20 cellular contexts compared by ENCODE assay signal in the genomic region with DNA sequence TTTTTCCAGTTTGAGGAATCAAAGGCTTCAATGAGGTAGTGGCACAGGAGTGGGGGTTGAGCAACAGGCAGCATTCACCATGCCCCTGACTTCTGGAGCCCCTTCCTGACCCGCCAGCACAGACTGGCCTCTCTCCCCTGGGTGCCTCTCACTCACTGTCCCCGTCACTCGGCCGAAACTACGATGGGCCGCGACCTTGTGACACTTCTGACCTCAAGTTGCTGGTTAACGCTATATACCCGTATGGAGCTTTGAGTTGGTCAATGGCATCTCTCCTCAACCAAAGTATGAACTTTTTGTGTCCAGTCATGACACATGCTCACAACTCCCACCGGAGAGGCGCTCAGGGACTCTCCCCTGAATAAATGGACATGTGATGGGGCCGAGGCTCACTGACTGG.
DNase-seq lines count a peak whose midpoint lies in the region; ATAC-seq and TF ChIP-seq lines count a peak whose summit lies in the region.
"Had no signal": no experiment of that assay in that cellular context is flagged by ENCODE, and none has a peak within 500 bp of the region (broad histone marks: within the 10 kb centered on the region; RNA-seq: fewer than 3 reads in every experiment).

No MANE protein-coding gene starts in this region.

- H2BK12ac ChIP-seq in neuronal stem cell (ENCODE audit: low read length): no peak overlapping the region

- in situ Hi-C loops in IMR-90 (cut with MboI; ENCODE audit: low sequenced_read_pairs): no loop called here

- intact Hi-C loops in CD4-positive, alpha-beta memory T cell (cut with micrococcal nuclease): no loop called here
- intact Hi-C loops in IMR-90 (cut with micrococcal nuclease): loop anchor here (5.0 kb wide), 2 partner anchors 135 kb away; no protein-coding TSS in a partner anchor
- intact Hi-C loops in dorsolateral prefrontal cortex (cut with DNase I): no loop called here

- H3K14ac ChIP-seq in IMR-90 (replicated peaks; ENCODE audit: low read depth, low read length) (no peak overlapping the region), neuronal stem cell (ENCODE audit: low read length) (no peak overlapping the region)

- no peak overlapping the region for H4K8ac ChIP-seq in IMR-90 (ENCODE audit: low read depth in 2 of 2, low read length in 2 of 2)
- H4K8ac ChIP-seq in neuronal stem cell (ENCODE audit: low read depth, low read length): no peak overlapping the region

- H2BK20ac ChIP-seq in IMR-90 (ENCODE audit: low read depth, low read length): no peak overlapping the region

- H3K36me3 ChIP-seq in CD4-positive, alpha-beta memory T cell (ENCODE audit: insufficient read depth, low read length): peaks cover 47% of the 10 kb centered on the region
- H3K36me3 ChIP-seq in IMR-90 (ENCODE audit: control insufficient read depth, insufficient read depth, low read length) (peaks cover 46% of the 10 kb centered on the region), neuronal stem cell (replicated peaks in 1 of 2; ENCODE audit: control insufficient read depth in 2 of 2, insufficient read depth in 2 of 2, low read length in 2 of 2) (peaks cover 0 to 59% of the 10 kb centered on the region in 2 donors), BE2C (peaks cover 18% of the 10 kb centered on the region)

- H3K9ac ChIP-seq in IMR-90 (ENCODE audit: low read depth, low read length) (no peak overlapping the region), neuronal stem cell (ENCODE audit: low read depth, low read length, poor library complexity) (no peak overlapping the region)

- H3K4ac ChIP-seq in IMR-90 (ENCODE audit: low read depth, low read length) (no peak overlapping the region), neuronal stem cell (ENCODE audit: low read length) (no peak overlapping the region)

- peaks cover 75 to 88% of the 10 kb centered on the region in 2 donors for H3K36me3 Mint-ChIP-seq in CD4-positive, alpha-beta memory T cell

- peak overlapping the region in 5 of 7 donors; percentile 23 to 60 (median 38) for H3K27ac Mint-ChIP-seq in CD4-positive, alpha-beta memory T cell

- no peak for TF ChIP-seq RAD21 in IMR-90 (IDR thresholded peaks at IDR 0.05; ENCODE audit: low read length)

- CTCF ChIA-PET in CD4-positive, alpha-beta memory T cell (lab: Charles Lee; ENCODE audit: partially characterized antibody): no interaction called here
- CTCF ChIA-PET in IMR-90 (lab: Yijun Ruan, JAX): no interaction called here

- H2BK15ac ChIP-seq in IMR-90 (ENCODE audit: low read depth, low read length) (no peak overlapping the region), neuronal stem cell (ENCODE audit: low read length) (no peak overlapping the region)

- H2AFZ ChIP-seq in IMR-90 (replicated peaks; ENCODE audit: low read length, poor library complexity) (no peak overlapping the region), neuronal stem cell (ENCODE audit: low read length) (peak overlapping the region; percentile 44)

- H3K9me1 ChIP-seq in IMR-90 (ENCODE audit: insufficient read depth, low read length): peaks cover 11% of the 10 kb centered on the region; the same call in 1 of the 2 replicates

- BruUV-seq in IMR-90 (replicated peaks; lab: Mats Ljungman, UMichigan): no TSS peak

- no peak overlapping the region for H3K4me2 ChIP-seq in IMR-90 (ENCODE audit: low read depth, low read length)
- peak overlapping the region; percentile 54 for H3K4me2 ChIP-seq in neuronal stem cell (ENCODE audit: insufficient read depth, low read length, poor library complexity, severe bottlenecking)

- no peak overlapping the region for H3K56ac ChIP-seq in IMR-90 (ENCODE audit: extremely low read depth, insufficient read depth, low read length)

- dilution Hi-C loops in IMR-90 (cut with HindIII; ENCODE audit: low sequenced_read_pairs, unreplicated experiment): no loop called here

- H2BK5ac ChIP-seq in IMR-90 (ENCODE audit: low read depth, low read length, poor library complexity, severe bottlenecking) (no peak overlapping the region), neuronal stem cell (ENCODE audit: low read length) (no peak overlapping the region)

- H3K79me1 ChIP-seq in IMR-90 (ENCODE audit: low read depth in 1 of 2, low read length in 2 of 2) (peaks cover 0 to 26% of the 10 kb centered on the region in 2 experiments; a peak in 2 of 4 replicates), neuronal stem cell (ENCODE audit: low read depth, low read length) (no peaks in the 10 kb centered on the region)

- peaks cover 5% of the 10 kb centered on the region for H3K4me1 ChIP-seq in CD4-positive, alpha-beta memory T cell (ENCODE audit: insufficient read depth, low read length)
- H3K4me1 ChIP-seq in IMR-90 (ENCODE audit: control insufficient read depth, insufficient read depth, low read length) (peaks cover 9% of the 10 kb centered on the region), neuronal stem cell (ENCODE audit: control insufficient read depth in 2 of 2, insufficient read depth in 1 of 2, low read depth in 1 of 2, low read length in 2 of 2) (peaks cover 22 to 32% of the 10 kb centered on the region in 2 donors), BE2C (peaks cover 13% of the 10 kb centered on the region)
- H3K4me1 ChIP-seq: Caco-2 had no signal

- H3K18ac ChIP-seq in IMR-90 (ENCODE audit: low read depth, low read length) (no peak overlapping the region; the same call in 1 of the 2 replicates), neuronal stem cell (ENCODE audit: low read length) (peak overlapping the region; percentile 82)

- H4K20me1 ChIP-seq in IMR-90 (ENCODE audit: insufficient read depth, low read length): no peaks in the 10 kb centered on the region

- H3K23ac ChIP-seq in IMR-90 (ENCODE audit: low read depth, low read length) (no peak overlapping the region), neuronal stem cell (ENCODE audit: low read depth, low read length, poor library complexity) (no peak overlapping the region)

- H3K27me3 Mint-ChIP-seq in CD4-positive, alpha-beta memory T cell: no peaks in the 10 kb centered on the region
- H3K27me3 Mint-ChIP-seq: naive B cell had no signal

- peak overlapping the region; percentile 9; the same call in 1 of the 2 replicates for H2BK120ac ChIP-seq in IMR-90 (ENCODE audit: low read depth, low read length)
- no peak overlapping the region for H2BK120ac ChIP-seq in neuronal stem cell (ENCODE audit: low read depth, low read length)

- ATAC-seq in IMR-90 (ENCODE audit: low read depth) (no peak), GM18517 (IDR thresholded peaks at IDR 0.05; ENCODE audit: unreplicated experiment) (no peak)

- H3K4me1 Mint-ChIP-seq in CD4-positive, alpha-beta memory T cell: peaks cover 3 to 33% (median 18%) of the 10 kb centered on the region in 4 donors

- H2AK5ac ChIP-seq in IMR-90 (ENCODE audit: low read depth, low read length): peak overlapping the region; percentile 60
- H2AK5ac ChIP-seq in neuronal stem cell (ENCODE audit: low read depth, low read length): peak overlapping the region; percentile 32

- H3K4me3 ChIP-seq in CD4-positive, alpha-beta memory T cell (ENCODE audit: low read length in 2 of 2): no peak overlapping the region
- H3K4me3 ChIP-seq in IMR-90 (ENCODE audit: insufficient read depth, low read depth, low read length) (no peak overlapping the region), dorsolateral prefrontal cortex (no peak overlapping the region), neuronal stem cell (ENCODE audit: low read length in 2 of 2) (peak overlapping the region in 1 of 2 donors; percentile 18), BE2C (ENCODE audit: low read depth, low read length) (no peak overlapping the region)
- H3K4me3 ChIP-seq: heart left ventricle had no signal

- no peak overlapping the region for H2AK9ac ChIP-seq in IMR-90 (replicated peaks; ENCODE audit: low read depth, low read length, poor library complexity)

- H4K91ac ChIP-seq in IMR-90 (ENCODE audit: insufficient read depth, low read depth, low read length) (peak overlapping the region; percentile 5; the same call in 1 of the 2 replicates), neuronal stem cell (ENCODE audit: low read depth, low read length, poor library complexity) (no peak overlapping the region)

- 91% methylated on average over 8 of the region's 12 CpGs; no CpG with 5 or more reads in 1 of the 2 experiments for WGBS in IMR-90 (ENCODE audit: extremely low coverage in 2 of 2, insufficient read length in 1 of 2), 2 experiments
- WGBS in neuronal stem cell (ENCODE audit: extremely low coverage in 2 of 2, insufficient read length in 2 of 2, insufficient replicate concordance in 1 of 2), 2 donors: no CpG with 5 or more reads among the region's 12 CpGs

- TF ChIP-seq CTCF in IMR-90 (conservative IDR thresholded peaks at IDR 0.05; ENCODE audit: low read depth, low read length) (no peak), dorsolateral prefrontal cortex (IDR thresholded peaks at IDR 0.05 in 54 of 56, conservative IDR thresholded peaks at IDR 0.05 in 2 of 56; ENCODE audit: low read depth in 1 of 56, partially characterized antibody in 56 of 56) (no peak), BE2C (IDR thresholded peaks at IDR 0.05; ENCODE audit: low read depth, low read length) (no peak)

- no peak overlapping the region for H4K5ac ChIP-seq in IMR-90 (ENCODE audit: low read depth, low read length)

- no peaks in the 10 kb centered on the region for H3K9me3 Mint-ChIP-seq in CD4-positive, alpha-beta memory T cell
- H3K9me3 Mint-ChIP-seq: naive B cell had no signal

- no peaks in the 10 kb centered on the region for H3K27me3 ChIP-seq in CD4-positive, alpha-beta memory T cell (ENCODE audit: insufficient read depth, low read length)
- H3K27me3 ChIP-seq in IMR-90 (ENCODE audit: control insufficient read depth, insufficient read depth, low read length): no peaks in the 10 kb centered on the region
- H3K27me3 ChIP-seq in dorsolateral prefrontal cortex: no peaks in the 10 kb centered on the region
- no peaks in the 10 kb centered on the region for H3K27me3 ChIP-seq in neuronal stem cell (ENCODE audit: control insufficient read depth in 3 of 3, insufficient read depth in 3 of 3, low read depth in 1 of 3, low read length in 3 of 3)
- H3K27me3 ChIP-seq in BE2C: no peaks in the 10 kb centered on the region
- H3K27me3 ChIP-seq: heart left ventricle had no signal

- H3K27ac ChIP-seq in CD4-positive, alpha-beta memory T cell (ENCODE audit: low read depth, low read length): no peak overlapping the region
- no peak overlapping the region for H3K27ac ChIP-seq in IMR-90 (ENCODE audit: insufficient read depth, low read length)
- peak overlapping the region in 35 of 59 donors; percentile 5 to 79 (median 52) for H3K27ac ChIP-seq in dorsolateral prefrontal cortex
- H3K27ac ChIP-seq in neuronal stem cell (replicated peaks; ENCODE audit: low read length): no peak overlapping the region

- no peak for DNase-seq in CD4-positive, alpha-beta memory T cell
- no peak for DNase-seq in IMR-90
- no peak for DNase-seq in dorsolateral prefrontal cortex
- peak; percentile 33 for DNase-seq in neuronal stem cell (ENCODE audit: low spot score)
- no peak for DNase-seq in NCI-H1436 (lab: John Stamatoyannopoulos, UW)
- DNase-seq in stimulated activated CD4-positive, alpha-beta T cell treated with anti-CD3 and anti-CD28 coated beads, Interleukin-2, amount 100 ng/mL, for 24 hours: no peak
- DNase-seq in BE2C: no peak
- DNase-seq: activated CD4-positive, alpha-beta T cell treated with anti-CD3 and anti-CD28 coated beads for 48 hours; activated CD8-positive, alpha-beta memory T cell treated with anti-CD3 and anti-CD28 coated beads, Interleukin-2, amount 50 U/mL, for 48 hours; activated gamma-delta T cell; anterior cingulate cortex; Caco-2; EL; heart left ventricle; Kasumi-1; mesenchymal stem cell; naive B cell; NCI-H1105 treated with DMSO at 0.1 percent for 48 hours; NCI-H524 treated with DMSO at 0.1 percent for 48 hours had no signal

- no peak overlapping the region for H3K4me3 Mint-ChIP-seq in CD4-positive, alpha-beta memory T cell

- no peak for TF ChIP-seq POLR2A in IMR-90 (IDR thresholded peaks at IDR 0.05; ENCODE audit: low read depth, low read length)

- POLR2A ChIA-PET in CD4-positive, alpha-beta memory T cell (lab: Charles Lee; ENCODE audit: partially characterized antibody): no interaction called here
- POLR2A ChIA-PET in IMR-90 (lab: Charles Lee; ENCODE audit: unreplicated experiment): no interaction called here

- no peaks in the 10 kb centered on the region for H3K9me3 ChIP-seq in CD4-positive, alpha-beta memory T cell (ENCODE audit: control insufficient read depth in 1 of 2, low read length in 2 of 2)
- H3K9me3 ChIP-seq in IMR-90 (ENCODE audit: control insufficient read depth, insufficient read depth, low read length): 0 out of 2 replicates have a peak, but pooled peaks cover 2% of the 10 kb centered on the region
- no peaks in the 10 kb centered on the region for H3K9me3 ChIP-seq in neuronal stem cell (replicated peaks in 1 of 2; ENCODE audit: control insufficient read depth in 2 of 2, insufficient read depth in 1 of 2, low read depth in 1 of 2, low read length in 2 of 2)
- no peaks in the 10 kb centered on the region for H3K9me3 ChIP-seq in BE2C
- H3K9me3 ChIP-seq: Caco-2, heart left ventricle had no signal

Comparison
In these comparisons a context has a peak if more than half of its experiments do, and no peak if none do; other contexts are left out.
1. H3K27ac ChIP-seq: peak in dorsolateral prefrontal cortex (35 of 59); none in CD4-positive, alpha-beta memory T cell (single experiment), IMR-90 (single experiment) and neuronal stem cell (single experiment).